Comparison of ENCODE assay signal across 17 cellular contexts in the genomic region with DNA sequence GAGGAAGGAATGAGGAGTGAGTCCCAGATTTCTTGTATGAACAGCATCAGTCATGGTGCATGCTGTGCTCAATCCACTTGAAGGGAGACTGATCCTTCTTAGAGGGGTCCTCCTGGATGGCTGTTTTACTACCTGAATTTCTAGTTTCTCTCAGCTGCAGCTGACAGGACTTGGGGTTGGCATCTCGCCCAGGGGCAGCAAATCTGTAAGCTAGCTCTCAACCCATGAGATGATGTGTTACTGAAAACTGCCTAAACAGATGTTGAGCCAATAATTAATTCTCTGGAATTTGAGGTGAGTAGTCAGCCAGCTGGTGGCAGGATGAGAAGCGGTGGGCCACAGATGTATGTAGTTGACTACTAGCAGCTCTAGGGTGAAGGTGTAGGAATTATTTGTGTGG. TPM values are rescaled to one million over a fixed set of nuclear protein-coding genes. Genes with fewer than 3 reads are reported as not detected.
DNase-seq lines count a peak whose midpoint lies in the region; ATAC-seq and TF ChIP-seq lines count a peak whose summit lies in the region.
"Had no signal": no experiment of that assay in that cellular context is flagged by ENCODE, and none has a peak within 500 bp of the region (broad histone marks: within the 10 kb centered on the region; RNA-seq: fewer than 3 reads in every experiment).

No MANE protein-coding gene starts in this region.

- H3K27me3 ChIP-seq in osteoblast (ENCODE audit: insufficient read depth, low read length) (no peaks in the 10 kb centered on the region), esophagus muscularis mucosa (no peaks in the 10 kb centered on the region)
- H3K27me3 ChIP-seq: BE2C had no signal

- DNase-seq in DMS 273 treated with DMSO at 0.1 percent for 48 hours (lab: John Stamatoyannopoulos, UW) (peak; percentile 76), NCI-H1105 treated with DMSO at 0.1 percent for 48 hours (lab: John Stamatoyannopoulos, UW) (peak; percentile 38), astrocyte of the hippocampus (ENCODE audit: low read depth, low spot score) (peak; percentile 30), osteoblast (ENCODE audit: insufficient read length, low spot score, missing footprints) (no peak), esophagus muscularis mucosa (ENCODE audit: extremely low spot score) (no peak)
- no peak for DNase-seq in natural killer cell treated with Interleukin-12 subunit alpha and Interleukin-12 subunit beta and Interleukin-15 and Interleukin-18, amount 100 ng/mL, for 72 hours (ENCODE audit: low spot score)
- no peak for DNase-seq in stimulated activated CD8-positive, alpha-beta memory T cell treated with anti-CD3 and anti-CD28 coated beads, Interleukin-4, amount 100 ng/mL, for 48 hours
- DNase-seq: activated CD4-positive, alpha-beta T cell treated with anti-CD3 and anti-CD28 coated beads, Interleukin-2, amount 50 U/mL, for 1 hour; activated naive CD8-positive, alpha-beta T cell treated with anti-CD3 and anti-CD28 coated beads for 36 hours; activated T-cell treated with anti-CD3 and anti-CD28 coated beads, Interleukin-2, amount 50 U/mL, for 4 hours; BE2C; DND-41; natural killer cell; NCI-H2227 treated with DMSO at 0.1 percent for 48 hours; SK-N-SH had no signal

- H3K36me3 Mint-ChIP-seq in natural killer cell treated with Interleukin-12 subunit alpha and Interleukin-12 subunit beta and Interleukin-15 and Interleukin-18, amount 100 ng/mL, for 72 hours, result peaks cover 6% of the 10 kb centered on the region
- H3K36me3 Mint-ChIP-seq: natural killer cell had no signal

- H4K20me1 ChIP-seq in osteoblast (ENCODE audit: insufficient read depth, low read length), result peaks cover 78% of the 10 kb centered on the region

- no peak overlapping the region for H2AFZ ChIP-seq in osteoblast (ENCODE audit: low read length)

- H3K4me1 ChIP-seq in osteoblast (ENCODE audit: insufficient read depth, low read length) (peaks cover 49% of the 10 kb centered on the region), esophagus muscularis mucosa (peaks cover 51 to 80% (median 73%) of the 10 kb centered on the region in 4 donors)
- H3K4me1 ChIP-seq: BE2C had no signal

- no peak for TF ChIP-seq POLR2A in esophagus muscularis mucosa (IDR thresholded peaks at IDR 0.05; ENCODE audit: low read depth)

- H3K27me3 Mint-ChIP-seq in natural killer cell treated with Interleukin-12 subunit alpha and Interleukin-12 subunit beta and Interleukin-15 and Interleukin-18, amount 100 ng/mL, for 72 hours, result no peaks in the 10 kb centered on the region
- H3K27me3 Mint-ChIP-seq: activated naive CD8-positive, alpha-beta T cell treated with anti-CD3 and anti-CD28 coated beads for 36 hours had no signal

- peaks cover 24% of the 10 kb centered on the region for H3K36me3 ChIP-seq in osteoblast (ENCODE audit: insufficient read depth, low read length)
- peaks cover 0 to 17% (median 9%) of the 10 kb centered on the region in 4 donors for H3K36me3 ChIP-seq in esophagus muscularis mucosa

- H3K4me3 ChIP-seq in osteoblast (ENCODE audit: insufficient read depth, low read length) (no peak overlapping the region), esophagus muscularis mucosa (no peak overlapping the region)
- H3K4me3 ChIP-seq: lung had no signal

- no peak overlapping the region for H3K4me3 Mint-ChIP-seq in natural killer cell treated with Interleukin-12 subunit alpha and Interleukin-12 subunit beta and Interleukin-15 and Interleukin-18, amount 100 ng/mL, for 72 hours
- H3K4me3 Mint-ChIP-seq: activated naive CD8-positive, alpha-beta T cell treated with anti-CD3 and anti-CD28 coated beads for 36 hours; activated T-cell treated with anti-CD3 and anti-CD28 coated beads, Interleukin-2, amount 50 U/mL, for 4 hours; natural killer cell had no signal

- H3K9me3 ChIP-seq in osteoblast (ENCODE audit: low read depth, low read length) (no peaks in the 10 kb centered on the region), esophagus muscularis mucosa (no peaks in the 10 kb centered on the region)
- H3K9me3 ChIP-seq: BE2C, SK-N-SH had no signal

- no peak for TF ChIP-seq EP300 in esophagus muscularis mucosa (IDR thresholded peaks at IDR 0.05)

- ATAC-seq in GM21717 (IDR thresholded peaks at IDR 0.05; ENCODE audit: unreplicated experiment), result no peak
- no peak for ATAC-seq in natural killer cell treated with Interleukin-12 subunit alpha and Interleukin-12 subunit beta and Interleukin-15 and Interleukin-18, amount 100 ng/mL, for 72 hours
- ATAC-seq: activated T-cell treated with anti-CD3 and anti-CD28 coated beads, Interleukin-2, amount 50 U/mL, for 4 hours; natural killer cell had no signal

- H3K27ac ChIP-seq in osteoblast (ENCODE audit: low read depth, low read length), result peak overlapping the region; percentile 7
- H3K27ac ChIP-seq in esophagus muscularis mucosa (replicated peaks in 1 of 4), result no peak overlapping the region

- peaks cover 100% of the 10 kb centered on the region for H3K79me2 ChIP-seq in osteoblast (ENCODE audit: insufficient read depth, low read length)

- intact Hi-C loops in esophagus muscularis mucosa (cut with DNase I), result no loop called here

- H3K4me2 ChIP-seq in osteoblast (ENCODE audit: insufficient read depth, low read length), result no peak overlapping the region
- H3K4me2 ChIP-seq: SK-N-SH had no signal

- H3K27ac Mint-ChIP-seq in natural killer cell treated with Interleukin-12 subunit alpha and Interleukin-12 subunit beta and Interleukin-15 and Interleukin-18, amount 100 ng/mL, for 72 hours, result no peak overlapping the region
- H3K27ac Mint-ChIP-seq: activated naive CD8-positive, alpha-beta T cell treated with anti-CD3 and anti-CD28 coated beads for 36 hours had no signal

- H3K4me1 Mint-ChIP-seq in natural killer cell treated with Interleukin-12 subunit alpha and Interleukin-12 subunit beta and Interleukin-15 and Interleukin-18, amount 100 ng/mL, for 72 hours (ENCODE audit: low read depth in 2 of 2), result peaks cover 45 to 54% of the 10 kb centered on the region in 2 donors

- 65% methylated on average over 1 of the region's 2 CpGs for WGBS in esophagus muscularis mucosa

- TF ChIP-seq CTCF in osteoblast (IDR thresholded peaks at IDR 0.05; ENCODE audit: extremely low read depth, low read depth, low read length) (no peak), esophagus muscularis mucosa (IDR thresholded peaks at IDR 0.05) (no peak)

- H3K9me3 Mint-ChIP-seq in natural killer cell treated with Interleukin-12 subunit alpha and Interleukin-12 subunit beta and Interleukin-15 and Interleukin-18, amount 100 ng/mL, for 72 hours, result peaks cover 3% of the 10 kb centered on the region
- H3K9me3 Mint-ChIP-seq: natural killer cell had no signal

RNA-seq across cellular contexts. Expression of a gene that starts 19.6 kb away (rescaled TPM):
- 153 and 189 TPM in 2 replicates for total RNA-seq in osteoblast
- 10 to 100 TPM; 43.8 to 86.3 (median 50.9) TPM for total RNA-seq in esophagus muscularis mucosa
- 10 to 100 TPM; 29.5 to 38.7 TPM for total RNA-seq in natural killer cell treated with Interleukin-12 subunit alpha and Interleukin-12 subunit beta and Interleukin-15 and Interleukin-18, amount 100 ng/mL, for 72 hours

Comparison
In these comparisons a context has a peak if more than half of its experiments do, and no peak if none do; other contexts are left out.
1. DNase-seq: peak in DMS 273 treated with DMSO at 0.1 percent for 48 hours (single experiment), NCI-H1105 treated with DMSO at 0.1 percent for 48 hours (single experiment) and astrocyte of the hippocampus (single experiment); none in osteoblast (single experiment), esophagus muscularis mucosa (single experiment), natural killer cell treated with Interleukin-12 subunit alpha and Interleukin-12 subunit beta and Interleukin-15 and Interleukin-18, amount 100 ng/mL, for 72 hours (single experiment) and stimulated activated CD8-positive, alpha-beta memory T cell treated with anti-CD3 and anti-CD28 coated beads, Interleukin-4, amount 100 ng/mL, for 48 hours (single experiment).